10 cellular contexts compared by ENCODE assay signal in genomic region chr2:39772086-39772811, GRCh38. TPM values are rescaled to one million over a fixed set of nuclear protein-coding genes. Genes with fewer than 3 reads are reported as not detected.
DNase-seq lines count a peak whose midpoint lies in the region; ATAC-seq, FAIRE-seq and TF ChIP-seq lines count a peak whose summit lies in the region.
"Had no signal": no experiment of that assay in that cellular context is flagged by ENCODE, and none has a peak within 500 bp of the region (broad histone marks: within the 10 kb centered on the region; RNA-seq: fewer than 3 reads in every experiment).

No MANE protein-coding gene starts in this region.

- intact Hi-C loops in pancreas (cut with DNase I): no loop called here

- H3K4me1 Mint-ChIP-seq in activated naive CD8-positive, alpha-beta T cell treated with anti-CD3 and anti-CD28 coated beads, Interleukin-2, amount 50 U/mL, for 24 hours: peaks cover 48% of the 10 kb centered on the region

- H3K27me3 Mint-ChIP-seq in activated naive CD8-positive, alpha-beta T cell treated with anti-CD3 and anti-CD28 coated beads, Interleukin-2, amount 50 U/mL, for 24 hours: no peaks in the 10 kb centered on the region

- H3K27ac ChIP-seq in iPS-18a (ENCODE audit: low read length) (peak overlapping the region; percentile 22), Karpas-422 (ENCODE audit: low read length) (no peak overlapping the region), pancreas (no peak overlapping the region)

- peaks cover 93% of the 10 kb centered on the region for H3K79me2 ChIP-seq in Karpas-422 (ENCODE audit: low read length)

- no peak for TF ChIP-seq CTCF in pancreas (IDR thresholded peaks at IDR 0.05)

- peak; percentile 69 for ATAC-seq in activated naive CD8-positive, alpha-beta T cell treated with anti-CD3 and anti-CD28 coated beads, Interleukin-2, amount 50 U/mL, for 24 hours
- no peak for ATAC-seq in pancreas

- peaks cover 32% of the 10 kb centered on the region for H3K4me1 ChIP-seq in iPS-18a (ENCODE audit: control insufficient read depth, low read depth, low read length)
- H3K4me1 ChIP-seq in Karpas-422 (ENCODE audit: low read length): peaks cover 41% of the 10 kb centered on the region
- peaks cover 7 to 21% (median 10%) of the 10 kb centered on the region in 3 donors for H3K4me1 ChIP-seq in pancreas

- no peaks in the 10 kb centered on the region for H3K9me3 ChIP-seq in iPS-18a (ENCODE audit: control insufficient read depth, low read depth, low read length)
- no peaks in the 10 kb centered on the region for H3K9me3 ChIP-seq in Karpas-422 (ENCODE audit: low read length)
- no peaks in the 10 kb centered on the region for H3K9me3 ChIP-seq in pancreas

- peak overlapping the region; percentile 15 for H3K27ac Mint-ChIP-seq in activated naive CD8-positive, alpha-beta T cell treated with anti-CD3 and anti-CD28 coated beads, Interleukin-2, amount 50 U/mL, for 24 hours

- H4K20me1 ChIP-seq in Karpas-422 (ENCODE audit: insufficient read depth, low read depth, low read length): no peaks in the 10 kb centered on the region; the same call in 1 of the 2 replicates

- no peak overlapping the region for H2AFZ ChIP-seq in Karpas-422 (ENCODE audit: low read length)

- FAIRE-seq in pancreas (lab: Jason Lieb, UNC): no peak

- H3K36me3 Mint-ChIP-seq in activated naive CD8-positive, alpha-beta T cell treated with anti-CD3 and anti-CD28 coated beads, Interleukin-2, amount 50 U/mL, for 24 hours (ENCODE audit: low read depth): peaks cover 39% of the 10 kb centered on the region

- H3K9me3 Mint-ChIP-seq in activated naive CD8-positive, alpha-beta T cell treated with anti-CD3 and anti-CD28 coated beads, Interleukin-2, amount 50 U/mL, for 24 hours: no peaks in the 10 kb centered on the region

- WGBS in pancreas, 2 donors: 87 to 93% methylated on average over 3 of the region's 3 CpGs

- no peaks in the 10 kb centered on the region for H3K9me2 ChIP-seq in Karpas-422 (replicated peaks; ENCODE audit: insufficient read depth, low read length)

- H3K27me3 ChIP-seq in iPS-18a (ENCODE audit: control insufficient read depth, insufficient read depth, low read length) (no peaks in the 10 kb centered on the region), Karpas-422 (ENCODE audit: low read length) (no peaks in the 10 kb centered on the region), pancreas (no peaks in the 10 kb centered on the region)

- H3K36me3 ChIP-seq in iPS-18a (ENCODE audit: control insufficient read depth, low read depth, low read length) (peaks cover 39% of the 10 kb centered on the region), Karpas-422 (ENCODE audit: insufficient read depth, low read length) (peaks cover 56% of the 10 kb centered on the region), pancreas (no peaks in the 10 kb centered on the region)

- H3K4me3 Mint-ChIP-seq in activated naive CD8-positive, alpha-beta T cell treated with anti-CD3 and anti-CD28 coated beads, Interleukin-2, amount 50 U/mL, for 24 hours: no peak overlapping the region

- peak; percentile 56 for DNase-seq in AG08395 (ENCODE audit: low spot score)
- peak; percentile 78 for DNase-seq in HCEC 1CT
- no peak for DNase-seq in activated naive CD8-positive, alpha-beta T cell treated with anti-CD3 and anti-CD28 coated beads, Interleukin-2, amount 50 U/mL, for 24 hours
- no peak for DNase-seq in Karpas-422
- no peak for DNase-seq in SIG-M5 (lab: John Stamatoyannopoulos, UW)
- DNase-seq in pancreas: no peak
- no peak for DNase-seq in activated CD8-positive, alpha-beta memory T cell treated with anti-CD3 and anti-CD28 coated beads, Interleukin-2, amount 50 U/mL, for 48 hours
- DNase-seq: NCI-H1930, Right ventricle myocardium superior had no signal

- H3K4me2 ChIP-seq in Karpas-422 (ENCODE audit: low read depth, low read length, poor library complexity, severe bottlenecking): no peak overlapping the region

- H3K9ac ChIP-seq in iPS-18a (ENCODE audit: low read length) (no peak overlapping the region), Karpas-422 (ENCODE audit: low read length) (no peak overlapping the region)

- H3K4me3 ChIP-seq in iPS-18a (ENCODE audit: low read length) (peak overlapping the region; percentile 7), Karpas-422 (ENCODE audit: low read length) (no peak overlapping the region), pancreas (no peak overlapping the region)

RNA-seq across cellular contexts. Expression of gene THUMPD2, which starts 6.8 kb away (rescaled TPM):
- 16.5 and 19.7 TPM in 2 replicates for total RNA-seq in Karpas-422 (2014; rRNA removed; shearing (Covaris generic); ENCODE audit: low replicate concordance)
- total RNA-seq in pancreas: 1 to 10 TPM; 2.6 to 6.6 (median 4.1) TPM
- polyA plus RNA-seq in pancreas: 10 to 100 TPM in 1 of 2 donors, 1 to 10 TPM in 1; 7.6 to 12.5 TPM

Comparison
In these comparisons a context has a peak if more than half of its experiments do, and no peak if none do; other contexts are left out.
1. DNase-seq: peak in AG08395 (single experiment) and HCEC 1CT (single experiment); none in activated naive CD8-positive, alpha-beta T cell treated with anti-CD3 and anti-CD28 coated beads, Interleukin-2, amount 50 U/mL, for 24 hours (single experiment), Karpas-422 (single experiment), SIG-M5 (single experiment), pancreas (0 of 6) and activated CD8-positive, alpha-beta memory T cell treated with anti-CD3 and anti-CD28 coated beads, Interleukin-2, amount 50 U/mL, for 48 hours (single experiment).